8 cellular contexts compared by ENCODE assay signal in genomic region chr5:157855404-157855994, GRCh38. TPM values are rescaled to one million over a fixed set of nuclear protein-coding genes. Genes with fewer than 3 reads are reported as not detected.
A peak's percentile ranks its signal among the peaks of the same experiment; 100 is the strongest.
DNase-seq lines count a peak whose midpoint lies in the region; ATAC-seq and TF ChIP-seq lines count a peak whose summit lies in the region.

No MANE protein-coding gene starts in this region.

- H2AFZ ChIP-seq in DND-41 (ENCODE audit: low read depth, low read length), result no peak overlapping the region

- TF ChIP-seq CTCF in DND-41 (IDR thresholded peaks at IDR 0.05; ENCODE audit: borderline replicate concordance, extremely low read depth, low read length, poor library complexity, severe bottlenecking) (peak; percentile 68), cardiac muscle cell (IDR thresholded peaks at IDR 0.05; ENCODE audit: low read depth, low read length) (peak; percentile 75)

- no peaks in the 10 kb centered on the region for H3K27me3 Mint-ChIP-seq in activated T-helper 17 cell treated with anti-CD3 and anti-CD28 coated beads, Interleukin-2, amount 50 U/mL, for 72 hours

- no peaks in the 10 kb centered on the region for H3K9me3 ChIP-seq in DND-41 (ENCODE audit: insufficient read depth, low read length, severe bottlenecking)
- no peaks in the 10 kb centered on the region for H3K9me3 ChIP-seq in cardiac muscle cell (ENCODE audit: low read depth)

- H3K9ac ChIP-seq in DND-41 (ENCODE audit: low read depth, low read length), result peak overlapping the region; percentile 41; the same call in 1 of the 2 replicates

- peaks cover 65% of the 10 kb centered on the region for H3K4me1 ChIP-seq in DND-41 (ENCODE audit: insufficient read depth, low read length)
- H3K4me1 ChIP-seq in cardiac muscle cell (ENCODE audit: low read depth), result peaks cover 5% of the 10 kb centered on the region

- peak overlapping the region; percentile 32 for H3K4me3 Mint-ChIP-seq in activated T-helper 17 cell treated with anti-CD3 and anti-CD28 coated beads, Interleukin-2, amount 50 U/mL, for 72 hours

- H3K36me3 Mint-ChIP-seq in activated T-helper 17 cell treated with anti-CD3 and anti-CD28 coated beads, Interleukin-2, amount 50 U/mL, for 72 hours (ENCODE audit: low read depth), result peaks cover 57% of the 10 kb centered on the region

- H4K20me1 ChIP-seq in DND-41 (ENCODE audit: insufficient read depth, low read length), result peaks cover 50% of the 10 kb centered on the region; the same call in 1 of the 2 replicates

- peak overlapping the region in 1 of 2 experiments; percentile 39; a peak in 2 of 4 replicates for H3K4me3 ChIP-seq in DND-41 (ENCODE audit: low read depth in 1 of 2, low read length in 2 of 2)
- no peak overlapping the region for H3K4me3 ChIP-seq in cardiac muscle cell

- no peaks in the 10 kb centered on the region for H3K9me3 Mint-ChIP-seq in activated T-helper 17 cell treated with anti-CD3 and anti-CD28 coated beads, Interleukin-2, amount 50 U/mL, for 72 hours

- DNase-seq in A172 (ENCODE audit: low spot score) (peak; percentile 59), DND-41 (peak; percentile 43), NCI-H2029 treated with DMSO at 0.1 percent for 48 hours (lab: John Stamatoyannopoulos, UW) (peak; percentile 35), cardiac muscle cell (ENCODE audit: low read depth in 1 of 2, low spot score in 1 of 2) (peak; percentile 69 to 81), renal cortical epithelial cell (ENCODE audit: low read depth) (peak; percentile 69), mesenteric fat pad (ENCODE audit: low spot score) (no peak), occipital lobe (lab: John Stamatoyannopoulos, UW) (no peak)

- ATAC-seq in DND-41 (ENCODE audit: insufficient read depth, low read depth), result no peak
- ATAC-seq in activated T-helper 17 cell treated with anti-CD3 and anti-CD28 coated beads, Interleukin-2, amount 50 U/mL, for 72 hours (replicated peaks), result no peak

- H3K79me2 ChIP-seq in DND-41 (ENCODE audit: insufficient read depth, low read length), result peaks cover 85% of the 10 kb centered on the region

- peaks cover 25% of the 10 kb centered on the region for H3K36me3 ChIP-seq in DND-41 (ENCODE audit: insufficient read depth, low read length)
- no peaks in the 10 kb centered on the region for H3K36me3 ChIP-seq in cardiac muscle cell

- peak overlapping the region; percentile 74 for H3K27ac ChIP-seq in DND-41 (ENCODE audit: low read length)
- H3K27ac ChIP-seq in cardiac muscle cell, result no peak overlapping the region

- H3K4me1 Mint-ChIP-seq in activated T-helper 17 cell treated with anti-CD3 and anti-CD28 coated beads, Interleukin-2, amount 50 U/mL, for 72 hours, result peaks cover 36% of the 10 kb centered on the region

- peak overlapping the region; percentile 75 for H3K27ac Mint-ChIP-seq in activated T-helper 17 cell treated with anti-CD3 and anti-CD28 coated beads, Interleukin-2, amount 50 U/mL, for 72 hours

- H3K4me2 ChIP-seq in DND-41 (ENCODE audit: insufficient read depth, low read length), result peak overlapping the region; percentile 72

- H3K27me3 ChIP-seq in DND-41 (ENCODE audit: insufficient read depth, low read length, poor library complexity), result no peaks in the 10 kb centered on the region
- H3K27me3 ChIP-seq in cardiac muscle cell, result no peaks in the 10 kb centered on the region

RNA-seq across cellular contexts. Expression of gene CLINT1, which starts 3.4 kb away (rescaled TPM):
- 58.4 and 79.2 TPM in 2 replicates for total RNA-seq in A172 (2014; rRNA removed; shearing (Covaris generic))
- 10 to 100 TPM; 42.1 to 60.7 TPM for total RNA-seq in activated T-helper 17 cell treated with anti-CD3 and anti-CD28 coated beads, Interleukin-2, amount 50 U/mL, for 72 hours
- total RNA-seq in cardiac muscle cell (47.0 and 56.2 TPM in 2 replicates), renal cortical epithelial cell (82.1 and 176 TPM in 2 replicates), mesenteric fat pad (74.6 TPM), occipital lobe (66.9 TPM)
- 51.7 and 56.7 TPM in 2 replicates for polyA plus RNA-seq in cardiac muscle cell

Comparison
In these comparisons a context has a peak if more than half of its experiments do, and no peak if none do; other contexts are left out.
1. DNase-seq: peak in A172 (single experiment), DND-41 (single experiment), NCI-H2029 treated with DMSO at 0.1 percent for 48 hours (single experiment), cardiac muscle cell (2 of 2) and renal cortical epithelial cell (single experiment); none in mesenteric fat pad (single experiment) and occipital lobe (single experiment).